ENCODE assay signal across 8 cellular contexts in the genomic region with DNA sequence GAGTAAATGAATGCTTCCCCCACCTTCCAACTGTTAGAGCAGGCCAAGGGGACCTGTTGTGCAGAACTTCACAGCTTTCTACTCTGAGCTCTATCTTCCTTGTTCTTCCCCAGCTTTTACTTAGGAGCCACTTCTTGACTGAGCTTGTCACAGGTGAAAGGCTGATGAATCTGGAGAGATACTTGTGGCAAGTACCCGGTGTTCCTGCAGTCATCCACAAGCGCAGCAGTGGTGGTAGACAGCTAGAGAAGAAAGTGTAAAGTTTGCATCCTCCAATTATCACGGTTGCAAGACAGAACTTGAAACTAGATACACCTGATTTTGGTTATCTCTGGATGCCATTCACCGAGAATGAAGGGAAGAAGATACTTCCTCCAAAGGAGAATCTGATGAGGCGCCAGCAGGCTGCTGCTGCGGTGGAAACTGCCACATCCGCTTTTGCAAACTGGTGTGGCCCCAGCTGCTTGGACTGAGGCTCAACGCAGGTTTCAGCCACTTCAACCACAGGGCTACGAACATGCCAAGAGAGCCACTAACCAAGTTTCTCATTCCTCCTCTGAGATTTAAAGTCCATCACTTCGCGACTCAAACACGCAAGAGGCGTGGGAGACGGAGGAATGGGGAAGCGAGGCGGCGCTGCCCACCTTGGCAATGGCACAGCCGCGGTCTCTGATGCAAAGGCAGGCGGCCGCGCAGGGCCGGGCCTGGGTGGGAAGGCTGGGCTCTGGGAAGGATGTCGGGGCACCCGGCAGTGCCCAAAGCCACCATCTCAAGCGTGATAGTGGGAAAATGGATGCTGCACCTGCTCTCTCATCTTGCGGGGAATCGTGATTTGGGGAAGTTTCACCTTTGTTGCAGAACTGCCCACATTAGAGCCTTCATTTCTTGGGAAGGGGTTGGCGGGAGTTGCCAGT. TPM values are rescaled to one million over a fixed set of nuclear protein-coding genes. Genes with fewer than 3 reads are reported as not detected.
A peak's percentile ranks its signal among the peaks of the same experiment; 100 is the strongest.
DNase-seq lines count a peak whose midpoint lies in the region; ATAC-seq and TF ChIP-seq lines count a peak whose summit lies in the region.

No MANE protein-coding gene starts in this region.

- no peak for TF ChIP-seq CTCF in uterus (IDR thresholded peaks at IDR 0.05)

- TF ChIP-seq POLR2A in uterus (IDR thresholded peaks at IDR 0.05) = no peak

- no peaks in the 10 kb centered on the region for H3K36me3 ChIP-seq in endocrine pancreas (ENCODE audit: control insufficient read depth, insufficient read depth, low read length)
- H3K36me3 ChIP-seq in muscle layer of duodenum (ENCODE audit: control insufficient read depth in 1 of 2, insufficient read depth in 2 of 2, low read length in 2 of 2) = no peaks in the 10 kb centered on the region
- no peaks in the 10 kb centered on the region for H3K36me3 ChIP-seq in uterus

- H3K9me3 ChIP-seq in endocrine pancreas (ENCODE audit: control insufficient read depth, low read length) (no peaks in the 10 kb centered on the region), muscle layer of duodenum (ENCODE audit: control insufficient read depth in 1 of 2, low read length in 2 of 2) (no peaks in the 10 kb centered on the region), uterus (no peaks in the 10 kb centered on the region)

- H3K27ac ChIP-seq in muscle layer of duodenum (ENCODE audit: low read length) (peak overlapping the region; percentile 67), uterus (peak overlapping the region in 1 of 2 donors; percentile 83)

- DNase-seq in CD1c-positive myeloid dendritic cell (ENCODE audit: extremely low spot score) (peak; percentile 68), UCSD-AML1 (lab: John Stamatoyannopoulos, UW; ENCODE audit: unreplicated experiment) (peak; percentile 10), uterus (peak; percentile 15 to 32), DMS79 treated with DMSO at 0.1 percent for 48 hours (lab: John Stamatoyannopoulos, UW) (no peak)

- H3K4me1 ChIP-seq in endocrine pancreas (ENCODE audit: control insufficient read depth, insufficient read depth, low read length) (peaks cover 4% of the 10 kb centered on the region), muscle layer of duodenum (ENCODE audit: control insufficient read depth in 1 of 2, insufficient read depth in 2 of 2, low read length in 2 of 2) (peaks cover 0 to 17% of the 10 kb centered on the region in 2 donors), uterus (no peaks in the 10 kb centered on the region)

- ATAC-seq in GM19351 (IDR thresholded peaks at IDR 0.05; ENCODE audit: unreplicated experiment) (peak; percentile 84), HG03342 (IDR thresholded peaks at IDR 0.05; ENCODE audit: unreplicated experiment) (peak; percentile 70)

- H3K27me3 ChIP-seq in endocrine pancreas (ENCODE audit: control insufficient read depth, insufficient read depth, low read length) (no peaks in the 10 kb centered on the region), muscle layer of duodenum (ENCODE audit: low read depth, low read length) (no peaks in the 10 kb centered on the region), uterus (no peaks in the 10 kb centered on the region)

- intact Hi-C loops in uterus (cut with DNase I; ENCODE audit: low total_unique reads) = no loop called here

- peak overlapping the region; percentile 77 for H3K9ac ChIP-seq in endocrine pancreas (ENCODE audit: control insufficient read depth, insufficient read depth, low read length)

- H3K4me3 ChIP-seq in endocrine pancreas (ENCODE audit: control insufficient read depth, insufficient read depth, low read length) = peak overlapping the region; percentile 69
- peak overlapping the region; percentile 63 to 73 for H3K4me3 ChIP-seq in muscle layer of duodenum (ENCODE audit: low read depth in 1 of 2, low read length in 2 of 2)
- H3K4me3 ChIP-seq in uterus = peak overlapping the region in 1 of 2 donors; percentile 53

RNA-seq across cellular contexts. Expression of a gene that starts 1.3 kb away (rescaled TPM):
- 10 to 100 TPM in 2 of 4 donors, 1 to 10 TPM in 2; 2.6 to 25.6 (median 10.5) TPM for total RNA-seq in uterus
